1 cellular context compared by ENCODE assay signal in genomic region chr20:58820515-58820914, GRCh38. TPM values are rescaled to one million over a fixed set of nuclear protein-coding genes. Genes with fewer than 3 reads are reported as not detected.
"Had no signal": no experiment of that assay in that cellular context is flagged by ENCODE, and none has a peak within 500 bp of the region (broad histone marks: within the 10 kb centered on the region; RNA-seq: fewer than 3 reads in every experiment).

No MANE protein-coding gene starts in this region.

RNA-seq across cellular contexts. Expression of gene GNAS-AS1, which starts 30.2 kb away (rescaled TPM):
- total RNA-seq: ascending aorta had no signal
